9 cellular contexts compared by ENCODE assay signal in genomic region chr4:114384629-114385028, GRCh38.
DNase-seq lines count a peak whose midpoint lies in the region; ATAC-seq and TF ChIP-seq lines count a peak whose summit lies in the region.
"Had no signal": no experiment of that assay in that cellular context is flagged by ENCODE, and none has a peak within 500 bp of the region (broad histone marks: within the 10 kb centered on the region; RNA-seq: fewer than 3 reads in every experiment).

No MANE protein-coding gene starts in this region.

- ATAC-seq in IMR-90 (ENCODE audit: low read depth) = 0 out of 2 replicates have a peak, but pooled peaks have one; percentile 37
- ATAC-seq in HG02981 (IDR thresholded peaks at IDR 0.05; ENCODE audit: unreplicated experiment) = no peak
- ATAC-seq in HG02678 (IDR thresholded peaks at IDR 0.05; ENCODE audit: unreplicated experiment) = no peak
- no peak for ATAC-seq in HG03342 (IDR thresholded peaks at IDR 0.05; ENCODE audit: unreplicated experiment)
- ATAC-seq in HG03521 (IDR thresholded peaks at IDR 0.05; ENCODE audit: unreplicated experiment) = no peak

- no peaks in the 10 kb centered on the region for H4K20me1 ChIP-seq in IMR-90 (ENCODE audit: insufficient read depth, low read length)

- no peak overlapping the region for H3K27ac Mint-ChIP-seq in Caco-2 (ENCODE audit: unreplicated experiment)

- no peak overlapping the region for H3K56ac ChIP-seq in IMR-90 (ENCODE audit: extremely low read depth, insufficient read depth, low read length)

- intact Hi-C loops in Caco-2 (cut with micrococcal nuclease; ENCODE audit: unreplicated experiment) = loop anchor here (1.0 to 10.0 kb wide), 7 partner anchors 312 to 1277 kb away; partner anchors contain the start of gene CAMK2D
- intact Hi-C loops in IMR-90 (cut with micrococcal nuclease) = loop anchor here (1.0 to 5.0 kb wide), 5 partner anchors 624 to 1106 kb away; partner anchors contain the start of gene CAMK2D

- no peak overlapping the region for H3K4me2 ChIP-seq in IMR-90 (ENCODE audit: low read depth, low read length)

- no peaks in the 10 kb centered on the region for H3K36me3 ChIP-seq in Caco-2 (ENCODE audit: control insufficient read depth, insufficient read depth, low read length)
- no peaks in the 10 kb centered on the region for H3K36me3 ChIP-seq in IMR-90 (ENCODE audit: control insufficient read depth, insufficient read depth, low read length)
- H3K36me3 ChIP-seq in liver (ENCODE audit: control insufficient read depth in 4 of 4, insufficient read depth in 3 of 4, low read depth in 1 of 4, low read length in 3 of 4) = no peaks in the 10 kb centered on the region

- H2BK15ac ChIP-seq in IMR-90 (ENCODE audit: low read depth, low read length) = no peak overlapping the region

- H3K4me1 ChIP-seq in Caco-2 (no peaks in the 10 kb centered on the region), IMR-90 (ENCODE audit: control insufficient read depth, insufficient read depth, low read length) (peaks cover 4% of the 10 kb centered on the region; the same call in 1 of the 2 replicates), liver (ENCODE audit: control insufficient read depth in 4 of 4, insufficient read depth in 4 of 4, low read length in 3 of 4) (no peaks in the 10 kb centered on the region)

- H3K4ac ChIP-seq in IMR-90 (ENCODE audit: low read depth, low read length) = no peak overlapping the region

- CTCF ChIA-PET in Caco-2 (lab: Charles Lee) = interaction anchor here (0.6 kb wide), 2 partner anchors 294 to 1096 kb away, joined by 3 to 4 read pairs; no protein-coding TSS in a partner anchor
- CTCF ChIA-PET in IMR-90 (lab: Yijun Ruan, JAX) = interaction anchor here (0.6 to 0.8 kb wide), 11 partner anchors 169 to 1967 kb away, joined by 3 to 7 read pairs (median 3); no protein-coding TSS in a partner anchor

- H3K14ac ChIP-seq in IMR-90 (replicated peaks; ENCODE audit: low read depth, low read length) = no peak overlapping the region

- WGBS in IMR-90 (ENCODE audit: extremely low coverage in 2 of 2, insufficient read length in 1 of 2), 2 experiments = no CpG with 5 or more reads among the region's 4 CpGs
- WGBS in liver = 7% methylated on average over 4 of the region's 4 CpGs

- H3K9me3 Mint-ChIP-seq in Caco-2 (ENCODE audit: unreplicated experiment) = no peaks in the 10 kb centered on the region

- H2AFZ ChIP-seq in IMR-90 (replicated peaks; ENCODE audit: low read length, poor library complexity) = no peak overlapping the region

- no peaks in the 10 kb centered on the region for H3K79me1 ChIP-seq in IMR-90 (ENCODE audit: low read depth in 1 of 2, low read length in 2 of 2)

- no peak for TF ChIP-seq POLR2A in IMR-90 (IDR thresholded peaks at IDR 0.05; ENCODE audit: low read depth, low read length)

- H2BK120ac ChIP-seq in IMR-90 (ENCODE audit: low read depth, low read length) = no peak overlapping the region

- H2AK5ac ChIP-seq in IMR-90 (ENCODE audit: low read depth, low read length) = no peak overlapping the region

- no peak overlapping the region for H3K27ac ChIP-seq in IMR-90 (ENCODE audit: insufficient read depth, low read length)
- no peak overlapping the region for H3K27ac ChIP-seq in liver (ENCODE audit: low read depth in 1 of 2, low read length in 2 of 2)

- in situ Hi-C loops in IMR-90 (cut with MboI; ENCODE audit: low sequenced_read_pairs) = loop anchor here (5.0 to 25.0 kb wide), 4 partner anchors 407 to 1097 kb away; partner anchors contain the start of gene ARSJ

- no peak overlapping the region for H2AK9ac ChIP-seq in IMR-90 (replicated peaks; ENCODE audit: low read depth, low read length, poor library complexity)

- peaks cover 14% of the 10 kb centered on the region for H3K9me1 ChIP-seq in IMR-90 (ENCODE audit: insufficient read depth, low read length)

- no peaks in the 10 kb centered on the region for H3K27me3 Mint-ChIP-seq in Caco-2 (ENCODE audit: insufficient read depth, unreplicated experiment)

- no peak overlapping the region for H3K4me3 Mint-ChIP-seq in Caco-2 (ENCODE audit: unreplicated experiment)

- H3K18ac ChIP-seq in IMR-90 (ENCODE audit: low read depth, low read length) = no peak overlapping the region

- no peak overlapping the region for H2BK20ac ChIP-seq in IMR-90 (ENCODE audit: low read depth, low read length)

- no peak overlapping the region for H2BK5ac ChIP-seq in IMR-90 (ENCODE audit: low read depth, low read length, poor library complexity, severe bottlenecking)

- H4K91ac ChIP-seq in IMR-90 (ENCODE audit: insufficient read depth, low read depth, low read length) = no peak overlapping the region

- no peak overlapping the region for H4K8ac ChIP-seq in IMR-90 (ENCODE audit: low read depth in 2 of 2, low read length in 2 of 2)

- no TSS peak for BruUV-seq in Caco-2 (replicated peaks; lab: Mats Ljungman, UMichigan)
- BruUV-seq in IMR-90 (replicated peaks; lab: Mats Ljungman, UMichigan) = no TSS peak

- dilution Hi-C loops in IMR-90 (cut with HindIII; ENCODE audit: low sequenced_read_pairs, unreplicated experiment) = no loop called here

- no peaks in the 10 kb centered on the region for H3K9me3 ChIP-seq in Caco-2
- no peaks in the 10 kb centered on the region for H3K9me3 ChIP-seq in IMR-90 (ENCODE audit: control insufficient read depth, insufficient read depth, low read length)
- H3K9me3 ChIP-seq in liver (ENCODE audit: control insufficient read depth in 4 of 4, low read length in 3 of 4) = no peaks in the 10 kb centered on the region

- H3K4me1 Mint-ChIP-seq in Caco-2 (ENCODE audit: low read depth, unreplicated experiment) = no peaks in the 10 kb centered on the region

- POLR2A ChIA-PET in Caco-2 (lab: Charles Lee) (no interaction called here), IMR-90 (lab: Charles Lee; ENCODE audit: unreplicated experiment) (no interaction called here)

- H3K27me3 ChIP-seq in Caco-2 (replicated peaks; ENCODE audit: control insufficient read depth, insufficient read depth, low read length) (no peaks in the 10 kb centered on the region), IMR-90 (ENCODE audit: control insufficient read depth, insufficient read depth, low read length) (peaks cover 11% of the 10 kb centered on the region), liver (ENCODE audit: control insufficient read depth in 4 of 4, insufficient read depth in 4 of 4, low read length in 3 of 4) (no peaks in the 10 kb centered on the region)

- H3K4me3 ChIP-seq in Caco-2 (ENCODE audit: low read depth, low read length) = no peak overlapping the region
- H3K4me3 ChIP-seq in IMR-90 (ENCODE audit: insufficient read depth, low read depth, low read length) = no peak overlapping the region
- no peak overlapping the region for H3K4me3 ChIP-seq in liver (ENCODE audit: low read depth in 1 of 3, low read length in 3 of 3)

- H3K23ac ChIP-seq in IMR-90 (ENCODE audit: low read depth, low read length) = no peak overlapping the region

- TF ChIP-seq CTCF in Caco-2 (IDR thresholded peaks at IDR 0.05; ENCODE audit: insufficient read depth in 1 of 2, low read depth in 1 of 2, low read length in 1 of 2, severe bottlenecking in 1 of 2, unreplicated experiment in 1 of 2) (peak; percentile 32 to 39), IMR-90 (conservative IDR thresholded peaks at IDR 0.05; ENCODE audit: low read depth, low read length) (peak; percentile 75), liver (IDR thresholded peaks at IDR 0.05; ENCODE audit: low read depth, low read length, missing input control) (peak; percentile 36)

- H3K9ac ChIP-seq in IMR-90 (ENCODE audit: low read depth, low read length) (no peak overlapping the region), liver (ENCODE audit: low read depth in 1 of 2, low read length in 2 of 2) (no peak overlapping the region)

- TF ChIP-seq RAD21 in IMR-90 (IDR thresholded peaks at IDR 0.05; ENCODE audit: low read length) = peak; percentile 79
- peak; percentile 73 to 74 for TF ChIP-seq RAD21 in liver (IDR thresholded peaks at IDR 0.05)

- no peaks in the 10 kb centered on the region for H3K36me3 Mint-ChIP-seq in Caco-2 (ENCODE audit: insufficient read depth, unreplicated experiment)

- H4K5ac ChIP-seq in IMR-90 (ENCODE audit: low read depth, low read length) = no peak overlapping the region

- DNase-seq in Caco-2 = peak in 1 of 2 experiments; percentile 19
- DNase-seq in IMR-90 = peak; percentile 77
- DNase-seq in amniotic stem cell (lab: John Stamatoyannopoulos, UW) = peak; percentile 43
- DNase-seq: NCI-H226 had no signal

TF ChIP-seq in IMR-90, 13 proteins besides CTCF, POLR2A, EP300 and RAD21:
- TF ChIP-seq MXI1 (IDR thresholded peaks at IDR 0.05; ENCODE audit: borderline replicate concordance, low read depth, low read length) = no peak
- TF ChIP-seq SMC3 (IDR thresholded peaks at IDR 0.05; ENCODE audit: low read depth, low read length) = peak; percentile 65
TF ChIP-seq in IMR-90: peak in this region for 1.

TF ChIP-seq in liver, 16 proteins besides CTCF, POLR2A, EP300 and RAD21 (continues in another document):
- TF ChIP-seq RXRA (IDR thresholded peaks at IDR 0.05) = no peak
- TF ChIP-seq, protein P1, sequence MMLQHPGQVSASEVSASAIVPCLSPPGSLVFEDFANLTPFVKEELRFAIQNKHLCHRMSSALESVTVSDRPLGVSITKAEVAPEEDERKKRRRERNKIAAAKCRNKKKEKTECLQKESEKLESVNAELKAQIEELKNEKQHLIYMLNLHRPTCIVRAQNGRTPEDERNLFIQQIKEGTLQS (IDR thresholded peaks at IDR 0.05) = no peak
- TF ChIP-seq NR2F2 (IDR thresholded peaks at IDR 0.05) = no peak
- TF ChIP-seq, protein P2, sequence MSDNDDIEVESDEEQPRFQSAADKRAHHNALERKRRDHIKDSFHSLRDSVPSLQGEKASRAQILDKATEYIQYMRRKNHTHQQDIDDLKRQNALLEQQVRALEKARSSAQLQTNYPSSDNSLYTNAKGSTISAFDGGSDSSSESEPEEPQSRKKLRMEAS (IDR thresholded peaks at IDR 0.05) = no peak
